ENCODE assay signal across 13 cellular contexts in genomic region chr18:49520661-49521145, GRCh38. TPM values are rescaled to one million over a fixed set of nuclear protein-coding genes. Genes with fewer than 3 reads are reported as not detected.
A peak's percentile ranks its signal among the peaks of the same experiment; 100 is the strongest.
DNase-seq lines count a peak whose midpoint lies in the region; ATAC-seq, FAIRE-seq and TF ChIP-seq lines count a peak whose summit lies in the region.
"Had no signal": no experiment of that assay in that cellular context is flagged by ENCODE, and none has a peak within 500 bp of the region (broad histone marks: within the 10 kb centered on the region; RNA-seq: fewer than 3 reads in every experiment).

No MANE protein-coding gene starts in this region.

- no peak for TF ChIP-seq CTCF in GM23338 (conservative IDR thresholded peaks at IDR 0.05; ENCODE audit: low read depth in 2 of 2)
- TF ChIP-seq CTCF in gastroesophageal sphincter (IDR thresholded peaks at IDR 0.05): no peak

- peaks cover 2% of the 10 kb centered on the region for H3K27me3 Mint-ChIP-seq in GM23338 (ENCODE audit: insufficient read depth, low read depth, poor library complexity)

- H3K27ac Mint-ChIP-seq in GM23338: no peak overlapping the region
- H3K27ac Mint-ChIP-seq: activated T-helper 2 cell treated with anti-CD3 and anti-CD28 coated beads, Interferon-gamma antibody, Interleukin-2, Interleukin-4, amounts not matched to agents 10 μg/mL and 5 μg/mL and 100 μg/mL, durations not matched to agents 14 hours and 24 hours and 36 hours; stimulated activated memory B cell treated with anti-CD40 and anti-IgM and Interleukin-4, amounts not matched to agents 10 μg/mL and 1 μg/mL and 100 μg/mL, for 72 hours had no signal

- WGBS in small intestine, 3 donors: 74 to 77% (median 76%) methylated on average over 2 of the region's 2 CpGs
- WGBS in gastroesophageal sphincter (ENCODE audit: low coverage in 1 of 2), 2 donors: 42% methylated on average over 1 of the region's 2 CpGs; no CpG with 5 or more reads in 1 of the 2 donors

- peak overlapping the region; percentile 88 for H2AFZ ChIP-seq in GM23338

- H3K4me3 Mint-ChIP-seq in GM23338: no peak overlapping the region
- H3K4me3 Mint-ChIP-seq: stimulated activated memory B cell treated with anti-CD40 and anti-IgM and Interleukin-4, amounts not matched to agents 10 μg/mL and 1 μg/mL and 100 μg/mL, for 72 hours had no signal

- H4K20me1 ChIP-seq in GM23338 (replicated peaks; ENCODE audit: insufficient read depth): no peaks in the 10 kb centered on the region

- ATAC-seq in GM23338 (peak; percentile 58), gastroesophageal sphincter (no peak)
- ATAC-seq: heart right ventricle; stimulated activated memory B cell treated with anti-CD40 and anti-IgM and Interleukin-4, amounts not matched to agents 10 μg/mL and 1 μg/mL and 100 μg/mL, for 72 hours had no signal

- H3K9me3 Mint-ChIP-seq in GM23338: no peaks in the 10 kb centered on the region; the same call in 2 of the 3 replicates
- H3K9me3 Mint-ChIP-seq: activated T-helper 2 cell treated with anti-CD3 and anti-CD28 coated beads, Interferon-gamma antibody, Interleukin-2, Interleukin-4, amounts not matched to agents 10 μg/mL and 5 μg/mL and 100 μg/mL, durations not matched to agents 14 hours and 24 hours and 36 hours; stimulated activated memory B cell treated with anti-CD40 and anti-IgM and Interleukin-4, amounts not matched to agents 10 μg/mL and 1 μg/mL and 100 μg/mL, for 72 hours had no signal

- H3K79me2 ChIP-seq in GM23338 (replicated peaks; ENCODE audit: insufficient read depth): no peaks in the 10 kb centered on the region

- H3F3A ChIP-seq in GM23338 (replicated peaks; ENCODE audit: low read depth): no peaks in the 10 kb centered on the region

- TF ChIP-seq EP300 in gastroesophageal sphincter (IDR thresholded peaks at IDR 0.05): no peak

- H3K27ac ChIP-seq in GM23338 (ENCODE audit: low read depth) (no peak overlapping the region), small intestine (ENCODE audit: low read depth in 1 of 2, low read length in 1 of 2) (no peak overlapping the region), gastroesophageal sphincter (no peak overlapping the region)
- H3K27ac ChIP-seq: heart right ventricle, SK-N-MC had no signal

- H3K4me1 ChIP-seq in GM23338 (ENCODE audit: insufficient read depth) (peaks cover 32% of the 10 kb centered on the region), small intestine (ENCODE audit: control insufficient read depth in 2 of 2, insufficient read depth in 1 of 2, low read depth in 1 of 2, low read length in 1 of 2) (no peaks in the 10 kb centered on the region), gastroesophageal sphincter (no peaks in the 10 kb centered on the region)
- H3K4me1 ChIP-seq: heart right ventricle had no signal

- H3K9me3 ChIP-seq in small intestine (ENCODE audit: control insufficient read depth, low read depth) (no peaks in the 10 kb centered on the region), gastroesophageal sphincter (no peaks in the 10 kb centered on the region)
- H3K9me3 ChIP-seq: heart right ventricle had no signal

- DNase-seq in GM23338 (ENCODE audit: low spot score) (no peak), NCI-H146 (lab: John Stamatoyannopoulos, UW) (peak; percentile 68), amniotic epithelial cell (ENCODE audit: low read depth) (peak; percentile 54), myocyte (ENCODE audit: low read depth) (peak; percentile 36), small intestine (no peak), COLO829 (ENCODE audit: low spot score) (no peak)
- DNase-seq: heart right ventricle, left ventricle myocardium superior, NCI-H446 treated with DMSO at 0.1 percent for 48 hours had no signal

- no peak overlapping the region for H3K4me3 ChIP-seq in GM23338
- no peak overlapping the region for H3K4me3 ChIP-seq in small intestine (ENCODE audit: low read depth in 1 of 2, low read length in 2 of 2)
- H3K4me3 ChIP-seq in gastroesophageal sphincter: no peak overlapping the region
- H3K4me3 ChIP-seq: heart right ventricle, SK-N-MC had no signal

- H3K36me3 Mint-ChIP-seq in GM23338 (ENCODE audit: low read depth): no peaks in the 10 kb centered on the region
- H3K36me3 Mint-ChIP-seq: stimulated activated memory B cell treated with anti-CD40 and anti-IgM and Interleukin-4, amounts not matched to agents 10 μg/mL and 1 μg/mL and 100 μg/mL, for 72 hours had no signal

- no peaks in the 10 kb centered on the region for H3K27me3 ChIP-seq in GM23338 (ENCODE audit: insufficient read depth)
- H3K27me3 ChIP-seq in small intestine (ENCODE audit: control insufficient read depth in 2 of 2, insufficient read depth in 2 of 2, low read length in 2 of 2): no peaks in the 10 kb centered on the region
- H3K27me3 ChIP-seq in gastroesophageal sphincter: no peaks in the 10 kb centered on the region

- H3K9me2 ChIP-seq in GM23338 (ENCODE audit: insufficient read depth): no peaks in the 10 kb centered on the region

- no peak for TF ChIP-seq POLR2A in gastroesophageal sphincter (IDR thresholded peaks at IDR 0.05)

- H3K4me2 ChIP-seq in GM23338: no peak overlapping the region

- FAIRE-seq in small intestine (lab: Jason Lieb, UNC): no peak

- H3K36me3 ChIP-seq in GM23338 (ENCODE audit: insufficient read depth) (no peaks in the 10 kb centered on the region), small intestine (ENCODE audit: control insufficient read depth in 2 of 2, insufficient read depth in 2 of 2, low read length in 2 of 2) (no peaks in the 10 kb centered on the region), gastroesophageal sphincter (no peaks in the 10 kb centered on the region)
- H3K36me3 ChIP-seq: heart right ventricle had no signal

- H3K4me1 Mint-ChIP-seq in GM23338: peaks cover 28% of the 10 kb centered on the region
- H3K4me1 Mint-ChIP-seq: stimulated activated memory B cell treated with anti-CD40 and anti-IgM and Interleukin-4, amounts not matched to agents 10 μg/mL and 1 μg/mL and 100 μg/mL, for 72 hours had no signal

TF ChIP-seq in GM23338, 12 proteins besides CTCF, POLR2A, EP300 and RAD21 (continues in another document):
- TF ChIP-seq STAT1 (IDR thresholded peaks at IDR 0.05; ENCODE audit: unreplicated experiment) (no peak), ZNF114 (CRISPR knock-in tag; IDR thresholded peaks at IDR 0.05) (no peak), POLR2AphosphoS5 (IDR thresholded peaks at IDR 0.05; ENCODE audit: low read depth) (no peak), NANOG (IDR thresholded peaks at IDR 0.05; ENCODE audit: borderline replicate concordance) (no peak)
- TF ChIP-seq, protein P1, sequence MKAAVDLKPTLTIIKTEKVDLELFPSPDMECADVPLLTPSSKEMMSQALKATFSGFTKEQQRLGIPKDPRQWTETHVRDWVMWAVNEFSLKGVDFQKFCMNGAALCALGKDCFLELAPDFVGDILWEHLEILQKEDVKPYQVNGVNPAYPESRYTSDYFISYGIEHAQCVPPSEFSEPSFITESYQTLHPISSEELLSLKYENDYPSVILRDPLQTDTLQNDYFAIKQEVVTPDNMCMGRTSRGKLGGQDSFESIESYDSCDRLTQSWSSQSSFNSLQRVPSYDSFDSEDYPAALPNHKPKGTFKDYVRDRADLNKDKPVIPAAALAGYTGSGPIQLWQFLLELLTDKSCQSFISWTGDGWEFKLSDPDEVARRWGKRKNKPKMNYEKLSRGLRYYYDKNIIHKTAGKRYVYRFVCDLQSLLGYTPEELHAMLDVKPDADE (IDR thresholded peaks at IDR 0.05): no peak

RNA-seq across cellular contexts. Expression of gene RPL17, which starts 28.4 kb away (rescaled TPM):
- 1,557 and 1,628 TPM in 2 replicates for total RNA-seq in GM23338 (2014; rRNA removed; shearing (Covaris generic))
- polyA plus RNA-seq in GM23338 (2016; fragmentation: Nextera tagmentation; extraction: Ambion mirVana) (2,501 and 2,645 TPM in 2 replicates), small intestine (1,000 to 10,000 TPM; 1,273 to 3,286 (median 2,784) TPM)
- total RNA-seq in myocyte (1,487 and 1,550 TPM in 2 replicates), gastroesophageal sphincter (1,000 to 10,000 TPM in 3 of 4 donors, 100 to 1,000 TPM in 1; 816 to 2,355 (median 1,855) TPM)
- polyA plus RNA-seq in myocyte (2012): 1,378 TPM

RNA-seq across cellular contexts. Expression of gene C18orf32, which starts 33.7 kb away (rescaled TPM):
- total RNA-seq in GM23338 (2014; rRNA removed; shearing (Covaris generic)): 22.4 and 25.3 TPM in 2 replicates
- polyA plus RNA-seq in GM23338 (2016; fragmentation: Nextera tagmentation; extraction: Ambion mirVana): 72.4 and 82.3 TPM in 2 replicates
- 45.0 and 59.5 TPM in 2 replicates for total RNA-seq in myocyte
- 57.3 TPM for polyA plus RNA-seq in myocyte (2012)
- 10 to 100 TPM; 56.0 to 81.0 (median 65.7) TPM for polyA plus RNA-seq in small intestine
- 10 to 100 TPM; 38.9 to 64.0 (median 48.2) TPM for total RNA-seq in gastroesophageal sphincter

RNA-seq across cellular contexts. Expression of gene LIPG, which starts 41.2 kb away (rescaled TPM):
- total RNA-seq in GM23338 (2014; rRNA removed; shearing (Covaris generic)): 17.2 and 17.7 TPM in 2 replicates
- polyA plus RNA-seq in GM23338 (2016; fragmentation: Nextera tagmentation; extraction: Ambion mirVana) (3.3 and 4.9 TPM in 2 replicates), small intestine (10 to 100 TPM in 1 of 3 donors, 1 to 10 TPM in 2; 1.9 to 26.9 (median 8.7) TPM)
- total RNA-seq in myocyte (3.0 TPM in 2 replicates), gastroesophageal sphincter (10 to 100 TPM in 1 of 4 donors, under 1 TPM in 3; 0.12 to 12.4 (median 0.46) TPM)
- 0.20 TPM for polyA plus RNA-seq in myocyte (2012)
- total RNA-seq: left ventricle myocardium superior had no signal

Comparison
In these comparisons a context has a peak if more than half of its experiments do, and no peak if none do; other contexts are left out.
1. DNase-seq: peak in NCI-H146 (single experiment), amniotic epithelial cell (single experiment) and myocyte (single experiment); none in GM23338 (single experiment), small intestine (single experiment) and COLO829 (single experiment).